In genomic region chr5:177332896-177333260, GRCh38 we compare ENCODE assay signal across 15 cellular contexts.
"Had no signal": no experiment of that assay in that cellular context is flagged by ENCODE, and none has a peak within 500 bp of the region (broad histone marks: within the 10 kb centered on the region; RNA-seq: fewer than 3 reads in every experiment).

No MANE protein-coding gene starts in this region.

- H3K9me3 ChIP-seq: esophagus muscularis mucosa, mucosa of descending colon, psoas muscle, right lobe of liver, upper lobe of right lung had no signal

- H3K4me3 ChIP-seq: cardiac muscle cell, esophagus muscularis mucosa, mucosa of descending colon, psoas muscle, right lobe of liver, upper lobe of right lung had no signal

- DNase-seq: activated CD4-positive, alpha-beta memory T cell treated with anti-CD3 and anti-CD28 coated beads, Interleukin-2, amount 10 ng/mL, durations not matched to agents 7 days and 5 days; activated CD4-positive, alpha-beta T cell treated with anti-CD3 and anti-CD28 coated beads for 36 hours; activated CD8-positive, alpha-beta memory T cell treated with anti-CD3 and anti-CD28 coated beads, Interleukin-2, amount 50 U/mL, for 48 hours; activated naive CD4-positive, alpha-beta T cell; left colon; mammary epithelial cell; psoas muscle; stimulated activated CD4-positive, alpha-beta T cell treated with anti-CD3 and anti-CD28 coated beads, Interleukin-2, amount 100 ng/mL, for 24 hours; T-helper 9 cell; upper lobe of right lung had no signal

- FAIRE-seq: colon had no signal

- H3K27me3 ChIP-seq: cardiac muscle cell, esophagus muscularis mucosa, right lobe of liver, upper lobe of right lung had no signal

- H3K27ac ChIP-seq: cardiac muscle cell, esophagus muscularis mucosa, psoas muscle, right lobe of liver, upper lobe of right lung had no signal

- ATAC-seq: activated CD4-positive, alpha-beta T cell treated with anti-CD3 and anti-CD28 coated beads for 36 hours; left colon; mucosa of descending colon; psoas muscle; right lobe of liver; upper lobe of right lung had no signal

- H3K4me1 ChIP-seq: upper lobe of right lung had no signal
